In the genomic region with DNA sequence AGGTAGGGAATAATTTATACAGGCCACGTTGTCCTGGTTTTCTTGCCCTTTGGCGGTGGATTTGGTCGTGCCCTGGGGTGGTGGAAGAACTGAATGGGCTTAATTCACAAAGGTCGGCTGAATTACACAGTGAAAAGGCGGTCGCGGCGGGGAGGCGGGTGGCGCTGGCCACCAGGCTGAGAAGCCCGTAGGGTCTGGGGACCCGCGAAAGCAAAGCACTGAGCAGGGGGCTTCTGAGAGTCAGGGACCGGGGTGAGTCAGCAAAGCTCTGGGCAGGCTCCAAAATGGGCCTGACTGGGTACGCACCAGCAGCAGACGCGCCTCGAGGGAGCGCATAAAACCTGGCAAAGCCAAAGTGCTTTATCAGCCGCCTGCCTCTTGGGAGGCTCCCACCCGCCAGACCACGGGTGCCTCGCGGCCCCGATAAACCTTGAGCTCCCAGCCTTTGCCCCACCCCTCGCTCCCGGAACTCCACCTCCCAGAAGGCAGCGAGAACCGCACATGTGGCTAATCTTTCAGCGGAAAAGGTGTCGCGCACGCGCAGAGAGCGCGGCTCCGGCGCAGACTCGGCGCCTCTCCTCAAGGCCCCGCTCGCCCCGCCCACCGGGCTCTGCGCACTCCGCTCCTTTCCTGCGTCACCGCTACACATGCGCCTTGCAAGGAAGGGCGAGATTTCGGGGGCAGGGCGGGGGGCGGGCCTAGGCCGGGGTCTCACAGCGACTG, we compare ENCODE assay signal across 1 cellular context.
TF ChIP-seq lines count a peak whose summit lies in the region.

No MANE protein-coding gene starts in this region.

TF ChIP-seq in HepG2, 621 proteins besides CTCF, POLR2A, EP300 and RAD21 (continued from another document and continues in another):
- TF ChIP-seq, protein P1, sequence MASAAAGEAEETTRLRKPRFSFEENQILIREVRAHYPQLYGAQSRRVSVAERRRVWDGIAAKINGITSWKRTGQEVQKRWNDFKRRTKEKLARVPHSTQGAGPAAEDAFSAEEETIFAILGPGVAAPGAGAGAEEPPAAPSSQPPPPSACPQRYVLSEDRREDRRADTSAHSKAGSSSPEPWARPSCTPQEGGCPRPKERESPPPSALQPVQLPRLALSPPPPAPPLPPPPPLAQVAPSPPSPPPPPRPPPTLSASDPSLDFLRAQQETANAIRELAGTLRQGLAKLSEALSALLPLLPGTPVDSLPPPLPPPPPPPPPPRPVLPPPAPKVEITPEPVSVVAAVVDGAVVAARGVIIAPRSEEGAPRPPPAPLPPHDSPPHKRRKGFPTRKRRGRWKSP (CRISPR knock-in tag; IDR thresholded peaks at IDR 0.05): no peak
- TF ChIP-seq PHF8 (CRISPR knock-in tag; IDR thresholded peaks at IDR 0.05): no peak
- peak; percentile 42; the same call in 1 of the 2 replicates for TF ChIP-seq BCL6 (CRISPR knock-in tag; IDR thresholded peaks at IDR 0.05)
- TF ChIP-seq ZNF543 (CRISPR knock-in tag; IDR thresholded peaks at IDR 0.05): peak; percentile 50; the same call in 1 of the 2 replicates
- TF ChIP-seq ZBTB38 (CRISPR knock-in tag; IDR thresholded peaks at IDR 0.05): peak; percentile 72
- TF ChIP-seq ZNF121 (CRISPR knock-in tag; IDR thresholded peaks at IDR 0.05): no peak
- TF ChIP-seq, protein P2, sequence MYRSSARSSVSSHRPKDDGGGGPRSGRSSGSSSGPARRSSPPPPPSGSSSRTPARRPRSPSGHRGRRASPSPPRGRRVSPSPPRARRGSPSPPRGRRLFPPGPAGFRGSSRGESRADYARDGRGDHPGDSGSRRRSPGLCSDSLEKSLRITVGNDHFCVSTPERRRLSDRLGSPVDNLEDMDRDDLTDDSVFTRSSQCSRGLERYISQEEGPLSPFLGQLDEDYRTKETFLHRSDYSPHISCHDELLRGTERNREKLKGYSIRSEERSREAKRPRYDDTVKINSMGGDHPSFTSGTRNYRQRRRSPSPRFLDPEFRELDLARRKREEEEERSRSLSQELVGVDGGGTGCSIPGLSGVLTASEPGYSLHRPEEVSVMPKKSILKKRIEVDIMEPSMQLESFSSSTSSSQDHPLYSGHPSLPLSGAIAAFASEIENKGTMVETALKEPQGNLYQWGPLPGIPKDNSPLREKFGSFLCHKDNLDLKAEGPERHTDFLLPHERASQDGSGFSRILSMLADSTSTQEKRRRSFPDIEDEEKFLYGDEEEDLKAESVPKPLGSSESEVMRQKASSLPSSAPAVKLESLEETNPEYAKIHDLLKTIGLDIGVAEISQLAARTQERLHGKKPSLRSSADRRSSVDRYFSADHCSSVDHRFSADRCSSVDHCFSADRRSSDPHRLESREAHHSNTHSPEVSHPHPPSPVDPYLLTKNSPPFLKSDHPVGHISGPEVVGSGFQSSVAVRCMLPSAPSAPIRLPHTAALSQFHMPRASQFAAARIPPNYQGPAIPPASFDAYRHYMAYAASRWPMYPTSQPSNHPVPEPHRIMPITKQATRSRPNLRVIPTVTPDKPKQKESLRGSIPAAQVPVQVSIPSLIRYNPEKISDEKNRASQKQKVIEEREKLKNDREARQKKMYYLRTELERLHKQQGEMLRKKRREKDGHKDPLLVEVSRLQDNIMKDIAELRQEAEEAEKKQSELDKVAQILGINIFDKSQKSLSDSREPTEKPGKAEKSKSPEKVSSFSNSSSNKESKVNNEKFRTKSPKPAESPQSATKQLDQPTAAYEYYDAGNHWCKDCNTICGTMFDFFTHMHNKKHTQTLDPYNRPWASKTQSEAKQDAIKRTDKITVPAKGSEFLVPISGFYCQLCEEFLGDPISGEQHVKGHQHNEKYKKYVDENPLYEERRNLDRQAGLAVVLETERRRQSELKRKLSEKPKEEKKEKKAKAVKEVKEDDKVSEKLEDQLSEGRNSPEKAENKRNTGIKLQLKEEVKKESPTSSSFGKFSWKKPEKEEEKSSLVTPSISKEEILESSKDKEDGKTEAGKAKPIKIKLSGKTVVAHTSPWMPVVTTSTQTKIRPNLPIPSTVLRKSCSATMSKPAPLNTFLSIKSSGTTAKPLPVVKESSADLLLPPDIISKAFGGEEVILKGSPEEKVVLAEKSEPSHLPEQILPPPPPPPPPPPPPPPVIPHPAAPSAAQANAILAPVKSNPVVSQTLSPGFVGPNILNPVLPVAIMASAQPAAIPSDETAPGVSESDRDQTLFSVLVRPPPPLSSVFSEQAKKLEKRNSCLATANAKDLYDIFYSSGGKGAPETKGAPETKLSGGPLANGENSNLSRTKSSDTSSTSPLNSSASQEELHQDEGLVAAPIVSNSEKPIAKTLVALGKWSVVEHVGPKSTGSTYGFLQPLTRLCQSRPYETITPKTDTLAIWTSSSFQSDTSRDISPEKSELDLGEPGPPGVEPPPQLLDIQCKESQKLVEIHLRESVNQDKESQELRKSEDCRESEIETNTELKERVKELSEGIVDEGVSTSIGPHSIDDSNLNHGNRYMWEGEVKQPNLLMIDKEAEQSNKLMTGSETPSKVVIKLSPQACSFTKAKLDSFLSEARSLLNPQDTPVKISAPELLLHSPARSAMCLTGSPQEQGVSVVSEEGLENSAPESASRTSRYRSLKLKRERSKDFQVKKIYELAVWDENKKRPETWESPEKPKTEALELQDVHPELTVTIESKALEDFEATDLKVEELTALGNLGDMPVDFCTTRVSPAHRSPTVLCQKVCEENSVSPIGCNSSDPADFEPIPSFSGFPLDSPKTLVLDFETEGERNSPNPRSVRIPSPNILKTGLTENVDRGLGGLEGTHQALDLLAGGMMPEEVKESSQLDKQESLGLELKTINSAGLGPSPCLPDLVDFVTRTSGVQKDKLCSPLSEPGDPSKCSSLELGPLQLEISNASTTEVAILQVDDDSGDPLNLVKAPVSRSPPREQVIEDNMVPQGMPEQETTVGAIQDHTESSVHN (CRISPR knock-in tag; IDR thresholded peaks at IDR 0.05): peak; percentile 6; the same call in 1 of the 2 replicates
- TF ChIP-seq, protein P3, sequence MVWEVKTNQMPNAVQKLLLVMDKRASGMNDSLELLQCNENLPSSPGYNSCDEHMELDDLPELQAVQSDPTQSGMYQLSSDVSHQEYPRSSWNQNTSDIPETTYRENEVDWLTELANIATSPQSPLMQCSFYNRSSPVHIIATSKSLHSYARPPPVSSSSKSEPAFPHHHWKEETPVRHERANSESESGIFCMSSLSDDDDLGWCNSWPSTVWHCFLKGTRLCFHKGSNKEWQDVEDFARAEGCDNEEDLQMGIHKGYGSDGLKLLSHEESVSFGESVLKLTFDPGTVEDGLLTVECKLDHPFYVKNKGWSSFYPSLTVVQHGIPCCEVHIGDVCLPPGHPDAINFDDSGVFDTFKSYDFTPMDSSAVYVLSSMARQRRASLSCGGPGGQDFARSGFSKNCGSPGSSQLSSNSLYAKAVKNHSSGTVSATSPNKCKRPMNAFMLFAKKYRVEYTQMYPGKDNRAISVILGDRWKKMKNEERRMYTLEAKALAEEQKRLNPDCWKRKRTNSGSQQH (CRISPR knock-in tag; IDR thresholded peaks at IDR 0.05; ENCODE audit: low read depth): no peak; the same call in 1 of the 2 replicates
- TF ChIP-seq KLF9 (CRISPR knock-in tag; IDR thresholded peaks at IDR 0.05; ENCODE audit: low read depth): no peak
- peak; percentile 59; the same call in 1 of the 2 replicates for TF ChIP-seq ZSCAN31 (CRISPR knock-in tag; IDR thresholded peaks at IDR 0.05; ENCODE audit: low read depth)
- TF ChIP-seq ZNF766 (CRISPR knock-in tag; IDR thresholded peaks at IDR 0.05; ENCODE audit: borderline replicate concordance): peak; percentile 68; the same call in 1 of the 2 replicates
- TF ChIP-seq, protein P4, sequence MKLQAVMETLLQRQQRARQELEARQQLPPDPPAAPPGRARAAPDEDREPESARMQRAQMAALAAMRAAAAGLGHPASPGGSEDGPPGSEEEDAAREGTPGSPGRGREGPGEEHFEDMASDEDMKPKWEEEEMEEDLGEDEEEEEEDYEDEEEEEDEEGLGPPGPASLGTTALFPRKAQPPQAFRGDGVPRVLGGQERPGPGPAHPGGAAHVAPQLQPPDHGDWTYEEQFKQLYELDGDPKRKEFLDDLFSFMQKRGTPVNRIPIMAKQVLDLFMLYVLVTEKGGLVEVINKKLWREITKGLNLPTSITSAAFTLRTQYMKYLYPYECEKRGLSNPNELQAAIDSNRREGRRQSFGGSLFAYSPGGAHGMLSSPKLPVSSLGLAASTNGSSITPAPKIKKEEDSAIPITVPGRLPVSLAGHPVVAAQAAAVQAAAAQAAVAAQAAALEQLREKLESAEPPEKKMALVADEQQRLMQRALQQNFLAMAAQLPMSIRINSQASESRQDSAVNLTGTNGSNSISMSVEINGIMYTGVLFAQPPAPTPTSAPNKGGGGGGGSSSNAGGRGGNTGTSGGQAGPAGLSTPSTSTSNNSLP (IDR thresholded peaks at IDR 0.05; ENCODE audit: low read depth, low read length): no peak
- peak; percentile 82; the same call in 1 of the 2 replicates for TF ChIP-seq ZMAT3 (CRISPR knock-in tag; conservative IDR thresholded peaks at IDR 0.05)
- no peak for TF ChIP-seq ZNF230 (CRISPR knock-in tag; IDR thresholded peaks at IDR 0.05)
- peak; percentile 84 for TF ChIP-seq ARNT2 (CRISPR knock-in tag; IDR thresholded peaks at IDR 0.05; ENCODE audit: low read depth)
- TF ChIP-seq, protein P5, sequence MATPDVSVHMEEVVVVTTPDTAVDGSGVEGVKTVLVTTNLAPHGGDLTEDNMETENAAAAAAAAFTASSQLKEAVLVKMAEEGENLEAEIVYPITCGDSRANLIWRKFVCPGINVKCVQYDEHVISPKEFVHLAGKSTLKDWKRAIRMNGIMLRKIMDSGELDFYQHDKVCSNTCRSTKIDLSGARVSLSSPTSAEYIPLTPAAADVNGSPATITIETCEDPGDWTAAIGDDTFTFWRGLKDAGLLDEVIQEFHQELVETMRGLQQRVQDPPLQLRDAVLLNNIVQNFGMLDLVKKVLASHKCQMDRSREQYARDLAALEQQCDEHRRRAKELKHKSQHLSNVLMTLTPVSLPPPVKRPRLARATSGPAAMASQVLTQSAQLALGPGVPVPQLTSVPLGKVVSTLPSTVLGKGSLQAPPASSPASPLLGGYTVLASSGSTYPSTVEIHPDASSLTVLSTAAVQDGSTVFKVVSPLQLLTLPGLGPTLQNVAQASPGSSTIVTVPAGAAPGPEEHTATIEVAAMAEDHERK (CRISPR knock-in tag; IDR thresholded peaks at IDR 0.05; ENCODE audit: low read depth): peak; percentile 61; the same call in 1 of the 2 replicates
- TF ChIP-seq ZNF225 (CRISPR knock-in tag; IDR thresholded peaks at IDR 0.05): no peak
- TF ChIP-seq GATAD1 (CRISPR knock-in tag; IDR thresholded peaks at IDR 0.05): no peak
- TF ChIP-seq DMAP1 (CRISPR knock-in tag; IDR thresholded peaks at IDR 0.05): peak; percentile 86
- 0 out of 2 replicates have a peak, but pooled peaks have one; percentile 0 for TF ChIP-seq SIN3B (IDR thresholded peaks at IDR 0.05; ENCODE audit: low read length)
- TF ChIP-seq ZBTB20 (CRISPR knock-in tag; IDR thresholded peaks at IDR 0.05; ENCODE audit: borderline replicate concordance, low read depth): peak; percentile 34; the same call in 1 of the 2 replicates
- TF ChIP-seq, protein P6, sequence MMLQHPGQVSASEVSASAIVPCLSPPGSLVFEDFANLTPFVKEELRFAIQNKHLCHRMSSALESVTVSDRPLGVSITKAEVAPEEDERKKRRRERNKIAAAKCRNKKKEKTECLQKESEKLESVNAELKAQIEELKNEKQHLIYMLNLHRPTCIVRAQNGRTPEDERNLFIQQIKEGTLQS (CRISPR knock-in tag; IDR thresholded peaks at IDR 0.05): no peak
- TF ChIP-seq, protein P7, sequence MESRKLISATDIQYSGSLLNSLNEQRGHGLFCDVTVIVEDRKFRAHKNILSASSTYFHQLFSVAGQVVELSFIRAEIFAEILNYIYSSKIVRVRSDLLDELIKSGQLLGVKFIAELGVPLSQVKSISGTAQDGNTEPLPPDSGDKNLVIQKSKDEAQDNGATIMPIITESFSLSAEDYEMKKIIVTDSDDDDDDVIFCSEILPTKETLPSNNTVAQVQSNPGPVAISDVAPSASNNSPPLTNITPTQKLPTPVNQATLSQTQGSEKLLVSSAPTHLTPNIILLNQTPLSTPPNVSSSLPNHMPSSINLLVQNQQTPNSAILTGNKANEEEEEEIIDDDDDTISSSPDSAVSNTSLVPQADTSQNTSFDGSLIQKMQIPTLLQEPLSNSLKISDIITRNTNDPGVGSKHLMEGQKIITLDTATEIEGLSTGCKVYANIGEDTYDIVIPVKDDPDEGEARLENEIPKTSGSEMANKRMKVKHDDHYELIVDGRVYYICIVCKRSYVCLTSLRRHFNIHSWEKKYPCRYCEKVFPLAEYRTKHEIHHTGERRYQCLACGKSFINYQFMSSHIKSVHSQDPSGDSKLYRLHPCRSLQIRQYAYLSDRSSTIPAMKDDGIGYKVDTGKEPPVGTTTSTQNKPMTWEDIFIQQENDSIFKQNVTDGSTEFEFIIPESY (CRISPR knock-in tag; IDR thresholded peaks at IDR 0.05): peak; percentile 73
- TF ChIP-seq, protein P8, sequence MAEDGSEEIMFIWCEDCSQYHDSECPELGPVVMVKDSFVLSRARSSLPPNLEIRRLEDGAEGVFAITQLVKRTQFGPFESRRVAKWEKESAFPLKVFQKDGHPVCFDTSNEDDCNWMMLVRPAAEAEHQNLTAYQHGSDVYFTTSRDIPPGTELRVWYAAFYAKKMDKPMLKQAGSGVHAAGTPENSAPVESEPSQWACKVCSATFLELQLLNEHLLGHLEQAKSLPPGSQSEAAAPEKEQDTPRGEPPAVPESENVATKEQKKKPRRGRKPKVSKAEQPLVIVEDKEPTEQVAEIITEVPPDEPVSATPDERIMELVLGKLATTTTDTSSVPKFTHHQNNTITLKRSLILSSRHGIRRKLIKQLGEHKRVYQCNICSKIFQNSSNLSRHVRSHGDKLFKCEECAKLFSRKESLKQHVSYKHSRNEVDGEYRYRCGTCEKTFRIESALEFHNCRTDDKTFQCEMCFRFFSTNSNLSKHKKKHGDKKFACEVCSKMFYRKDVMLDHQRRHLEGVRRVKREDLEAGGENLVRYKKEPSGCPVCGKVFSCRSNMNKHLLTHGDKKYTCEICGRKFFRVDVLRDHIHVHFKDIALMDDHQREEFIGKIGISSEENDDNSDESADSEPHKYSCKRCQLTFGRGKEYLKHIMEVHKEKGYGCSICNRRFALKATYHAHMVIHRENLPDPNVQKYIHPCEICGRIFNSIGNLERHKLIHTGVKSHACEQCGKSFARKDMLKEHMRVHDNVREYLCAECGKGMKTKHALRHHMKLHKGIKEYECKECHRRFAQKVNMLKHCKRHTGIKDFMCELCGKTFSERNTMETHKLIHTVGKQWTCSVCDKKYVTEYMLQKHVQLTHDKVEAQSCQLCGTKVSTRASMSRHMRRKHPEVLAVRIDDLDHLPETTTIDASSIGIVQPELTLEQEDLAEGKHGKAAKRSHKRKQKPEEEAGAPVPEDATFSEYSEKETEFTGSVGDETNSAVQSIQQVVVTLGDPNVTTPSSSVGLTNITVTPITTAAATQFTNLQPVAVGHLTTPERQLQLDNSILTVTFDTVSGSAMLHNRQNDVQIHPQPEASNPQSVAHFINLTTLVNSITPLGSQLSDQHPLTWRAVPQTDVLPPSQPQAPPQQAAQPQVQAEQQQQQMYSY (CRISPR knock-in tag; IDR thresholded peaks at IDR 0.05): no peak; the same call in 1 of the 2 replicates
- TF ChIP-seq HCFC1 (IDR thresholded peaks at IDR 0.05; ENCODE audit: low read depth, low read length): peak; percentile 79
